In the genomic region with DNA sequence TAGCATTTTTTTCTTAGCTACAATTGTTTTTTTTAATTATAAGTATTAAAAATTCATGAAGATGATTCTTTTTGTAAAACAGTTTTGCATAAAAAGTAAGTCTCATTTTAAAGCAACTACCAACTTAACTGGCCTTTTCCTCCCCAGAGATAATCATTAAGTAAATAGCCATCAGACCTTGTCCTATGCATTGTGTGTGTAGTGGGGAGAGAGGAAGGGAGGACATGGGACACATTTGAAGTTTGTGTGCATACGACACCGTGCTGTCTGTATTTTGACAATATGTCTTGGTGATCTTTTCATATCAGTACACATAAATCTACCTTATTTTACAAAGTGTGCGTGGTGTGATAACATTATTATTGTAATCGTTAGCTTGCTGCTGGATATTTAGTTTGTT, we compare ENCODE assay signal across 20 cellular contexts. TPM values are rescaled to one million over a fixed set of nuclear protein-coding genes. Genes with fewer than 3 reads are reported as not detected.
DNase-seq lines count a peak whose midpoint lies in the region; ATAC-seq, FAIRE-seq and TF ChIP-seq lines count a peak whose summit lies in the region.
"Had no signal": no experiment of that assay in that cellular context is flagged by ENCODE, and none has a peak within 500 bp of the region (broad histone marks: within the 10 kb centered on the region; RNA-seq: fewer than 3 reads in every experiment).

No MANE protein-coding gene starts in this region.

- FAIRE-seq in GM12878 (lab: Jason Lieb, UNC): peak; percentile 23
- FAIRE-seq: A204.1 had no signal

- H3K9ac ChIP-seq in mammary epithelial cell (ENCODE audit: insufficient read depth, low read length) (no peak overlapping the region), HUES48 (ENCODE audit: low read depth, low read length) (no peak overlapping the region), GM12878 (ENCODE audit: control insufficient read depth, insufficient read depth, low read length) (no peak overlapping the region)
- H3K9ac ChIP-seq: BLaER1, GM23248 had no signal

- ATAC-seq in GM12878: no peak
- ATAC-seq in GM19328 (IDR thresholded peaks at IDR 0.05; ENCODE audit: unreplicated experiment): no peak
- ATAC-seq: CD8-positive, alpha-beta T cell; HCT116 had no signal

- TF ChIP-seq RAD21 in GM12878 (IDR thresholded peaks at IDR 0.05; ENCODE audit: insufficient read depth, low read depth, low read length): no peak

- H3K9me3 ChIP-seq in mammary epithelial cell (replicated peaks; ENCODE audit: insufficient read depth, low read length) (peaks cover 2% of the 10 kb centered on the region), HUES48 (ENCODE audit: control insufficient read depth, insufficient read depth, low read length) (peaks cover 33% of the 10 kb centered on the region), GM12878 (replicated peaks; ENCODE audit: control insufficient read depth, insufficient read depth, low read length) (peaks cover 6% of the 10 kb centered on the region; the same call in 2 of the 3 replicates)
- H3K9me3 ChIP-seq: Caco-2 had no signal

- H3K4me3 ChIP-seq in mammary epithelial cell (replicated peaks in 1 of 3; ENCODE audit: insufficient read depth in 1 of 3, low read depth in 2 of 3, low read length in 3 of 3) (no peak overlapping the region), HUES48 (ENCODE audit: low read depth, low read length) (no peak overlapping the region), GM12878 (no peak overlapping the region)
- H3K4me3 ChIP-seq: BLaER1, GM23248 had no signal

- no peak for TF ChIP-seq EP300 in GM12878 (IDR thresholded peaks at IDR 0.05; ENCODE audit: borderline replicate concordance in 1 of 2, control insufficient read depth in 1 of 2, low read depth in 2 of 2, low read length in 2 of 2)

- H3K4me1 ChIP-seq in mammary epithelial cell (ENCODE audit: insufficient read depth, low read length) (no peaks in the 10 kb centered on the region), HUES48 (ENCODE audit: control insufficient read depth, insufficient read depth, low read length) (peaks cover 3% of the 10 kb centered on the region; the same call in 1 of the 2 replicates), GM12878 (ENCODE audit: control insufficient read depth, insufficient read depth, low read length) (no peaks in the 10 kb centered on the region)

- in situ Hi-C loops in mammary epithelial cell (cut with MboI; ENCODE audit: low sequenced_read_pairs in 2 of 2): no loop called here
- in situ Hi-C loops in GM12878 (cut with MboI): no loop called here
- in situ Hi-C loops in GM13976 (cut with MboI; ENCODE audit: low sequenced_read_pairs, unreplicated experiment): loop anchor here (25.0 kb wide), 1 partner anchor 474 kb away; the partner anchor contains the start of gene UBE3A

- no peaks in the 10 kb centered on the region for H3K36me3 ChIP-seq in mammary epithelial cell (ENCODE audit: insufficient read depth, low read length)
- peaks cover 88% of the 10 kb centered on the region for H3K36me3 ChIP-seq in HUES48 (ENCODE audit: control insufficient read depth, insufficient read depth, low read length)
- H3K36me3 ChIP-seq in GM12878 (ENCODE audit: control insufficient read depth in 2 of 2, insufficient read depth in 2 of 2, low read length in 1 of 2): peaks cover 2 to 3% of the 10 kb centered on the region in 2 experiments; a peak in 2 of 4 replicates

- SMC1A ChIA-PET in GM12878 (lab: Charles Lee; ENCODE audit: uncharacterized antibody, unreplicated experiment): no interaction called here

- no peaks in the 10 kb centered on the region for H3K4me1 Mint-ChIP-seq in MCF 10A (ENCODE audit: insufficient read depth, unreplicated experiment)

- intact Hi-C loops in MCF 10A (cut with micrococcal nuclease) (no loop called here), mammary epithelial cell (cut with micrococcal nuclease) (no loop called here), GM12878 (cut with micrococcal nuclease; ENCODE audit: unreplicated experiment) (no loop called here)

- no peak for TF ChIP-seq POLR2A in GM12878 (IDR thresholded peaks at IDR 0.05; ENCODE audit: low read depth, low read length)

- no peaks in the 10 kb centered on the region for H3K27me3 ChIP-seq in mammary epithelial cell (ENCODE audit: insufficient read depth, low read length)
- no peaks in the 10 kb centered on the region for H3K27me3 ChIP-seq in HUES48 (ENCODE audit: control insufficient read depth, insufficient read depth, low read length)
- no peaks in the 10 kb centered on the region for H3K27me3 ChIP-seq in GM12878 (replicated peaks in 1 of 2; ENCODE audit: control insufficient read depth in 2 of 2, insufficient read depth in 2 of 2, low read length in 1 of 2)
- H3K27me3 ChIP-seq: BLaER1 had no signal

- H3K79me2 ChIP-seq in mammary epithelial cell (ENCODE audit: insufficient read depth, low read length) (peaks cover 36% of the 10 kb centered on the region), GM12878 (ENCODE audit: control insufficient read depth, insufficient read depth, low read length) (peaks cover 4% of the 10 kb centered on the region)

- H4K20me1 ChIP-seq in mammary epithelial cell (ENCODE audit: insufficient read depth, low read length) (no peaks in the 10 kb centered on the region), GM12878 (ENCODE audit: control insufficient read depth, insufficient read depth) (no peaks in the 10 kb centered on the region)

- peaks cover 41% of the 10 kb centered on the region for H3K36me3 Mint-ChIP-seq in MCF 10A (ENCODE audit: insufficient read depth, unreplicated experiment)

- TF ChIP-seq CTCF in MCF 10A (IDR thresholded peaks at IDR 0.05; ENCODE audit: unreplicated experiment): no peak
- TF ChIP-seq CTCF in mammary epithelial cell (conservative IDR thresholded peaks at IDR 0.05 in 1 of 2, IDR thresholded peaks at IDR 0.05 in 1 of 2; ENCODE audit: extremely low read depth in 1 of 2, insufficient read depth in 1 of 2, low read depth in 1 of 2, low read length in 2 of 2): no peak
- no peak for TF ChIP-seq CTCF in GM12878 (IDR thresholded peaks at IDR 0.05 in 2 of 3, conservative IDR thresholded peaks at IDR 0.05 in 1 of 3; ENCODE audit: control insufficient read depth in 2 of 3, extremely low read depth in 1 of 3, insufficient read depth in 1 of 3, low read depth in 3 of 3, low read length in 3 of 3)
- no peak for TF ChIP-seq CTCF in GM13976 (IDR thresholded peaks at IDR 0.05; ENCODE audit: borderline replicate concordance, control extremely low read depth, extremely low read depth, insufficient read depth, missing control alignments)

- peaks cover 6% of the 10 kb centered on the region for H3K9me3 Mint-ChIP-seq in MCF 10A (ENCODE audit: unreplicated experiment)

- H3K4me3 Mint-ChIP-seq in MCF 10A (ENCODE audit: unreplicated experiment): no peak overlapping the region
- H3K4me3 Mint-ChIP-seq: B cell; CD4-positive, CD25-positive, alpha-beta regulatory T cell; CD8-positive, alpha-beta T cell; H9 had no signal

- H3K27ac ChIP-seq in mammary epithelial cell (ENCODE audit: insufficient read depth, low read depth, low read length): no peak overlapping the region
- H3K27ac ChIP-seq in HUES48 (ENCODE audit: low read depth, low read length): peak overlapping the region; percentile 6
- H3K27ac ChIP-seq in GM12878 (ENCODE audit: control insufficient read depth, insufficient read depth): no peak overlapping the region
- H3K27ac ChIP-seq: 22Rv1, BLaER1, C4-2B, GM23248 had no signal

- no peaks in the 10 kb centered on the region for H3K27me3 Mint-ChIP-seq in MCF 10A (ENCODE audit: insufficient read depth, unreplicated experiment)
- H3K27me3 Mint-ChIP-seq: B cell; CD4-positive, CD25-positive, alpha-beta regulatory T cell had no signal

- CTCF ChIA-PET in MCF 10A (lab: Yijun Ruan, JAX): no interaction called here
- CTCF ChIA-PET in mammary epithelial cell (lab: Charles Lee; ENCODE audit: low non-redundant PET): no interaction called here
- CTCF ChIA-PET in GM12878 (lab: Yijun Ruan, JAX): no interaction called here

- H3K27ac Mint-ChIP-seq in MCF 10A (ENCODE audit: low read depth, unreplicated experiment): no peak overlapping the region
- H3K27ac Mint-ChIP-seq: B cell; CD4-positive, CD25-positive, alpha-beta regulatory T cell; CD8-positive, alpha-beta T cell; H9 had no signal

- 92% methylated on average over 4 of the region's 4 CpGs for WGBS in mammary epithelial cell (ENCODE audit: low coverage, missing lambda C conversion rate)
- WGBS in GM12878 (ENCODE audit: insufficient coverage, insufficient replicate concordance, low lambda C conversion rate, missing lambda C conversion rate): 59% methylated on average over 4 of the region's 4 CpGs

- RAD21 ChIA-PET in GM12878 (lab: Charles Lee; ENCODE audit: unreplicated experiment): no interaction called here

- BruUV-seq in MCF 10A (replicated peaks; lab: Mats Ljungman, UMichigan): TSS peak; percentile 5
- no TSS peak for BruUV-seq in mammary epithelial cell (replicated peaks; lab: Mats Ljungman, UMichigan)
- no TSS peak for BruUV-seq in GM12878 (replicated peaks; lab: Mats Ljungman, UMichigan)

- DNase-seq in MCF 10A (ENCODE audit: unreplicated experiment): no peak
- no peak for DNase-seq in mammary epithelial cell
- DNase-seq in GM12878 (ENCODE audit: low read depth, low spot score): no peak
- DNase-seq in GM13976 (ENCODE audit: low spot score): no peak
- DNase-seq in NCI-H1436 treated with DMSO at 0.1 percent for 48 hours (lab: John Stamatoyannopoulos, UW): no peak
- DNase-seq: Caco-2; CD4-positive, CD25-positive, alpha-beta regulatory T cell; CD8-positive, alpha-beta T cell; DMS153; DND-41; GM23248; H9 had no signal

- H3K4me2 ChIP-seq in mammary epithelial cell (ENCODE audit: insufficient read depth, low read depth, low read length) (no peak overlapping the region), GM12878 (ENCODE audit: control insufficient read depth, insufficient read depth) (no peak overlapping the region)
- H3K4me2 ChIP-seq: BLaER1 had no signal

- POLR2A ChIA-PET in MCF 10A (lab: Yijun Ruan, JAX): no interaction called here
- POLR2A ChIA-PET in GM12878 (lab: Charles Lee): no interaction called here

- H2AFZ ChIP-seq in mammary epithelial cell (ENCODE audit: low read depth, low read length) (no peak overlapping the region), GM12878 (ENCODE audit: control insufficient read depth, low read depth, low read length) (no peak overlapping the region)
- H2AFZ ChIP-seq: GM23248 had no signal

- dilution Hi-C loops in mammary epithelial cell (cut with HindIII; ENCODE audit: low sequenced_read_pairs): no loop called here

RNA-seq across cellular contexts. Expression of gene SNRPN, which starts 8.1 kb away (rescaled TPM):
- total RNA-seq in MCF 10A (2022) (86.5 and 101 TPM in 2 replicates), mammary epithelial cell (100 to 1,000 TPM in 1 of 2 donors, 10 to 100 TPM in 1; 57.7 to 118 TPM), GM12878 (2014; rRNA removed) (47.9 and 50.0 TPM in 2 replicates), GM12878 (2014; rRNA removed; fragmentation: Illumina TruSeq; extraction: Trizol) (39.1 and 43.1 TPM in 2 replicates), GM12878 (2021) (35.0 and 38.9 TPM in 2 replicates)
- polyA plus RNA-seq in mammary epithelial cell (92.4 TPM), GM12878 (2011; rRNA removed) (103 and 117 TPM in 2 replicates), GM12878 (2014; fragmentation: Illumina TruSeq; extraction: Trizol) (31.2 and 38.2 TPM in 2 replicates), GM12878 (2014; fragmentation: Nextera tagmentation; extraction: Ambion mirVana) (10 to 100 TPM in 1 of 2 experiments, 1 to 10 TPM in 1; 9.1 to 24.8 TPM), GM12878 (2014; rRNA removed) (50.0 and 54.4 TPM in 2 replicates), GM12878 (2016; fragmentation: Nextera tagmentation; extraction: Ambion mirVana) (10 to 100 TPM; 62.5 to 64.0 TPM)
- polyA minus RNA-seq in mammary epithelial cell: 51.4 TPM
- total RNA-seq in GM12878 (2013; cell fraction: nucleolus; rRNA removed): 77.9 and 83.9 TPM in 2 replicates
- polyA plus RNA-seq in GM12878 (2011; ENCODE audit: low read depth): 40.2 TPM
- 127 and 134 TPM in 2 replicates for polyA plus RNA-seq in GM12878 (2011; cell fraction: cytosol; rRNA removed)
- polyA plus RNA-seq in GM12878 (2011; cell fraction: nucleus; rRNA removed): 83.5 and 84.8 TPM in 2 replicates
- polyA plus RNA-seq in GM12878 (2012): 47.8 and 63.6 TPM in 2 replicates
- polyA minus RNA-seq in GM12878 (2011; rRNA and poly(A)+ RNA removed): 87.2 and 90.3 TPM in 2 replicates
- polyA minus RNA-seq in GM12878 (2011; cell fraction: cytosol; rRNA and poly(A)+ RNA removed): 26.5 and 27.9 TPM in 2 replicates
- 28.2 and 52.9 TPM in 2 replicates for polyA minus RNA-seq in GM12878 (2011; cell fraction: nucleus; rRNA and poly(A)+ RNA removed)

RNA-seq across cellular contexts. Expression of gene SNURF, which starts 8.1 kb away (rescaled TPM):
- total RNA-seq in MCF 10A (2022) (35.6 and 36.7 TPM in 2 replicates), mammary epithelial cell (10 to 100 TPM; 13.7 to 15.3 TPM), GM12878 (2014; rRNA removed) (4.8 and 9.2 TPM in 2 replicates), GM12878 (2014; rRNA removed; fragmentation: Illumina TruSeq; extraction: Trizol) (6.1 and 8.1 TPM in 2 replicates), GM12878 (2021) (12.0 and 19.2 TPM in 2 replicates)
- polyA plus RNA-seq in mammary epithelial cell (7.6 TPM), GM12878 (2011; rRNA removed) (14.7 and 15.2 TPM in 2 replicates), GM12878 (2014; fragmentation: Illumina TruSeq; extraction: Trizol) (2.6 and 6.2 TPM in 2 replicates), GM12878 (2014; fragmentation: Nextera tagmentation; extraction: Ambion mirVana) (10 to 100 TPM; 19.3 to 25.4 TPM), GM12878 (2014; rRNA removed) (3.3 and 5.2 TPM in 2 replicates), GM12878 (2016; fragmentation: Nextera tagmentation; extraction: Ambion mirVana) (1 to 10 TPM; 8.7 to 9.0 TPM)
- polyA minus RNA-seq in mammary epithelial cell: not detected
- 64.5 and 71.3 TPM in 2 replicates for total RNA-seq in GM12878 (2013; cell fraction: nucleolus; rRNA removed)
- 27.0 TPM for polyA plus RNA-seq in GM12878 (2011; ENCODE audit: low read depth)
- 2.0 and 3.3 TPM in 2 replicates for polyA plus RNA-seq in GM12878 (2011; cell fraction: cytosol; rRNA removed)
- 6.5 and 8.7 TPM in 2 replicates for polyA plus RNA-seq in GM12878 (2011; cell fraction: nucleus; rRNA removed)
- 24.0 and 78.4 TPM in 2 replicates for polyA plus RNA-seq in GM12878 (2012)
- polyA minus RNA-seq in GM12878 (2011; rRNA and poly(A)+ RNA removed): 8.7 and 13.7 TPM in 2 replicates
- 2.5 and 6.8 TPM in 2 replicates for polyA minus RNA-seq in GM12878 (2011; cell fraction: cytosol; rRNA and poly(A)+ RNA removed)
- polyA minus RNA-seq in GM12878 (2011; cell fraction: nucleus; rRNA and poly(A)+ RNA removed): 7.0 and 16.6 TPM in 2 replicates
- total RNA-seq: GM23248 had no signal
